Comparison of ENCODE assay signal across 8 cellular contexts in genomic region chr2:231711677-231712461, GRCh38. TPM values are rescaled to one million over a fixed set of nuclear protein-coding genes. Genes with fewer than 3 reads are reported as not detected.
DNase-seq lines count a peak whose midpoint lies in the region; ATAC-seq and TF ChIP-seq lines count a peak whose summit lies in the region.

No MANE protein-coding gene starts in this region.

- no CpG with 5 or more reads among the region's 9 CpGs for WGBS in mesendoderm (ENCODE audit: extremely low coverage, insufficient coverage, low lambda C conversion rate)
- 41% methylated on average over 9 of the region's 9 CpGs for WGBS in urinary bladder

- H3K56ac ChIP-seq in mesendoderm (ENCODE audit: low read length) = peak overlapping the region; percentile 98

- no peak for ATAC-seq in Right ventricle myocardium superior (ENCODE audit: poor library complexity)
- no peak for ATAC-seq in left cardiac atrium
- no peak for ATAC-seq in HG03108 (IDR thresholded peaks at IDR 0.05; ENCODE audit: unreplicated experiment)

- DNase-seq in Right ventricle myocardium superior = peak; percentile 36
- DNase-seq in left cardiac atrium = no peak
- DNase-seq in mesendoderm = no peak
- no peak for DNase-seq in NCI-H2029 treated with DMSO at 0.1 percent for 48 hours (lab: John Stamatoyannopoulos, UW)
- no peak for DNase-seq in NCI-H1092 (lab: John Stamatoyannopoulos, UW)

- H3K27me3 ChIP-seq in mesendoderm (ENCODE audit: insufficient read depth, low read length, poor library complexity) = no peaks in the 10 kb centered on the region

- H3K36me3 ChIP-seq in mesendoderm (ENCODE audit: control insufficient read depth, insufficient read depth, low read length) (peaks cover 21% of the 10 kb centered on the region), urinary bladder (ENCODE audit: insufficient read depth) (no peaks in the 10 kb centered on the region)

- no peak overlapping the region for H2BK15ac ChIP-seq in mesendoderm (replicated peaks; ENCODE audit: low read depth)

- intact Hi-C loops in Right ventricle myocardium superior (cut with DNase I) = no loop called here
- intact Hi-C loops in left cardiac atrium (cut with DNase I) = loop anchor here in 1 of 2 donors (5.0 kb wide), 1 partner anchor 100 kb away; no protein-coding TSS in a partner anchor

- H2BK5ac ChIP-seq in mesendoderm (ENCODE audit: low read length) = no peak overlapping the region

- peaks cover 29% of the 10 kb centered on the region for H3K36me3 Mint-ChIP-seq in brain

- H3K4ac ChIP-seq in mesendoderm (ENCODE audit: low read depth, low read length) = no peak overlapping the region

- peak overlapping the region; percentile 43 for H3K27ac ChIP-seq in mesendoderm (ENCODE audit: low read depth, low read length)
- peak overlapping the region; percentile 44 for H3K27ac ChIP-seq in urinary bladder (ENCODE audit: low read depth)

- peak overlapping the region; percentile 82 to 87 (median 85) for H3K4me3 Mint-ChIP-seq in brain

- peaks cover 11% of the 10 kb centered on the region for H3K27me3 Mint-ChIP-seq in brain

- peak overlapping the region; percentile 83 for H3K4me2 ChIP-seq in mesendoderm (ENCODE audit: low read length)

- H3K23ac ChIP-seq in mesendoderm (ENCODE audit: low read length) = peak overlapping the region; percentile 80

- TF ChIP-seq CTCF in brain (conservative IDR thresholded peaks at IDR 0.05) = no peak

- H2BK120ac ChIP-seq in mesendoderm (ENCODE audit: low read depth, low read length) = no peak overlapping the region

- H4K5ac ChIP-seq in mesendoderm (ENCODE audit: low read length) = no peak overlapping the region

- H3K18ac ChIP-seq in mesendoderm (ENCODE audit: low read length) = no peak overlapping the region

- H4K8ac ChIP-seq in mesendoderm (ENCODE audit: low read depth, low read length) = no peak overlapping the region

- peaks cover 7% of the 10 kb centered on the region for H3K4me1 ChIP-seq in mesendoderm (ENCODE audit: control insufficient read depth, low read depth, low read length)
- H3K4me1 ChIP-seq in urinary bladder (ENCODE audit: insufficient read depth) = no peaks in the 10 kb centered on the region

- no peak overlapping the region for H2AK5ac ChIP-seq in mesendoderm (ENCODE audit: low read length)

- peak overlapping the region; percentile 99 for H3K9ac ChIP-seq in mesendoderm (ENCODE audit: low read length)

- H3K4me3 ChIP-seq in mesendoderm (ENCODE audit: low read length) = peak overlapping the region; percentile 99
- H3K4me3 ChIP-seq in urinary bladder (ENCODE audit: low read depth, low read length) = no peak overlapping the region

- H3K79me1 ChIP-seq in mesendoderm (ENCODE audit: low read length) = peaks cover 8% of the 10 kb centered on the region

- peaks cover 51% of the 10 kb centered on the region for H3K79me2 ChIP-seq in mesendoderm (ENCODE audit: control insufficient read depth, insufficient read depth, low read length)

- H3K9me3 Mint-ChIP-seq in brain = peaks cover 1 to 7% (median 4%) of the 10 kb centered on the region in 5 experiments

- H3K4me1 Mint-ChIP-seq in brain = peaks cover 46% of the 10 kb centered on the region

- H3K27ac Mint-ChIP-seq in brain = peak overlapping the region; percentile 68 to 92 (median 83)

RNA-seq across cellular contexts. Expression of gene PTMA, which starts 3.5 kb away (rescaled TPM):
- 195 TPM for total RNA-seq in Right ventricle myocardium superior
- 100 to 1,000 TPM; 343 to 402 TPM for total RNA-seq in left cardiac atrium
- 2,636 TPM for polyA plus RNA-seq in brain (ENCODE audit: insufficient read depth, low read depth, low replicate concordance)
- polyA plus RNA-seq in mesendoderm (2013, experiment 1 of 2) = 4,557 TPM
- polyA plus RNA-seq in mesendoderm (2013, experiment 2 of 2) = 4,676 TPM
- 778 TPM for total RNA-seq in urinary bladder
- polyA plus RNA-seq in urinary bladder = 1,510 TPM
